ENCODE assay signal across 8 cellular contexts in genomic region chr1:151611832-151612505, GRCh38. TPM values are rescaled to one million over a fixed set of nuclear protein-coding genes. Genes with fewer than 3 reads are reported as not detected.
DNase-seq lines count a peak whose midpoint lies in the region; ATAC-seq, FAIRE-seq and TF ChIP-seq lines count a peak whose summit lies in the region.

TSS of gene SNX27 (plus strand) at chr1:151612050. CDS start at chr1:151612202, 152 bp downstream.

- H3K9me3 ChIP-seq in BE2C, result no peaks in the 10 kb centered on the region

- DNase-seq in BE2C (peak; percentile 96), GM19239 (ENCODE audit: insufficient read length, low spot score) (peak; percentile 96), NCI-H524 (lab: John Stamatoyannopoulos, UW) (peak; percentile 88 to 89), cerebellum (ENCODE audit: low spot score) (peak; percentile 96), kidney epithelial cell (ENCODE audit: low read depth) (peak; percentile 72)
- peak; percentile 75 to 81 for DNase-seq in activated CD4-positive, alpha-beta T cell treated with anti-CD3 and anti-CD28 coated beads for 24 hours (ENCODE audit: low read depth in 2 of 2)
- DNase-seq in stimulated activated CD4-positive, alpha-beta T cell treated with anti-CD3 and anti-CD28 coated beads, Interleukin-15, amount 100 ng/mL, for 48 hours (ENCODE audit: low read depth in 2 of 2), result peak; percentile 75 to 87

- FAIRE-seq in GM19239 (lab: Jason Lieb, UNC), result peak; percentile 85

- H3K27me3 ChIP-seq in BE2C (no peaks in the 10 kb centered on the region), kidney epithelial cell (ENCODE audit: control insufficient read depth, insufficient read depth, low read length) (no peaks in the 10 kb centered on the region)

- H3K4me1 ChIP-seq in BE2C, result peaks cover 2% of the 10 kb centered on the region

- TF ChIP-seq CTCF in BE2C (IDR thresholded peaks at IDR 0.05; ENCODE audit: low read depth, low read length), result no peak
- no peak for TF ChIP-seq CTCF in kidney epithelial cell (IDR thresholded peaks at IDR 0.05; ENCODE audit: insufficient read depth, low read length, poor library complexity, severe bottlenecking)

- H3K36me3 ChIP-seq in BE2C (no peaks in the 10 kb centered on the region), kidney epithelial cell (ENCODE audit: control insufficient read depth, insufficient read depth, low read length) (no peaks in the 10 kb centered on the region)

- H3K4me3 ChIP-seq in BE2C (ENCODE audit: low read depth, low read length), result peak within 1 kb of the TSS; percentile 79
- peak within 1 kb of the TSS; percentile 98 for H3K4me3 ChIP-seq in kidney epithelial cell (ENCODE audit: low read depth, low read length)

- peak; percentile 66 for ATAC-seq in HG03457 (IDR thresholded peaks at IDR 0.05; ENCODE audit: unreplicated experiment)

RNA-seq across cellular contexts. Expression of gene SNX27, which starts in this region (rescaled TPM):
- 4.9 TPM for polyA plus RNA-seq in BE2C (2012; ENCODE audit: insufficient read depth, insufficient read length, low read depth)
- total RNA-seq in cerebellum, result 74.6 TPM
- total RNA-seq in kidney epithelial cell, result 18.1 and 18.8 TPM in 2 replicates

Comparison
In these comparisons a context has a peak if more than half of its experiments do, and no peak if none do; other contexts are left out.
1. Peak in every context shown above with its lines: DNase-seq, ATAC-seq and H3K4me3 ChIP-seq.